Comparison of ENCODE assay signal across 21 cellular contexts in the genomic region with DNA sequence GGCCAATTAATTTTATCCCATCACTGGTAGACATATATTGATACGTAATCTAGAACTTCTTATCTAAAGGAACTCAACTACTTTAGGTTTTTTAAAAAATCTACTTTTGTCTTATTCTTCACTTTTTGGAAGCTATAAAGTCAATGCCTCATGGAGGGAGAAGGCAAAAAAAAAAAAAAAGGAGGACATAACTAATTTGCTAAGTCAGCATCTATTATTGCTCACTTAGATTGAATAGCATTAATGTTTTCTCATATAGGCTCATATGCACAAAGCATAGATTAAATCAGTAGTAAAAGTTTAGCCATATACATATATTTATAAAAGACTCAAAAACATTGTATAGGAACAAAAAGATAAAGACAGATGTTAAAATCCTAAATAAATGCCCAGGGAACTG.
DNase-seq lines count a peak whose midpoint lies in the region; ATAC-seq, FAIRE-seq and TF ChIP-seq lines count a peak whose summit lies in the region.
"Had no signal": no experiment of that assay in that cellular context is flagged by ENCODE, and none has a peak within 500 bp of the region (broad histone marks: within the 10 kb centered on the region; RNA-seq: fewer than 3 reads in every experiment).

No MANE protein-coding gene starts in this region.

- TF ChIP-seq EP300 in HepG2 (IDR thresholded peaks at IDR 0.05; ENCODE audit: low read depth in 2 of 2, low read length in 2 of 2), result no peak
- TF ChIP-seq EP300 in HepG2 (CRISPR knock-in tag; IDR thresholded peaks at IDR 0.05; ENCODE audit: borderline replicate concordance), result no peak
- TF ChIP-seq EP300 in K562 (IDR thresholded peaks at IDR 0.05; ENCODE audit: low read length), result no peak

- H3K4me2 ChIP-seq in HepG2 (ENCODE audit: low read depth, low read length) (no peak overlapping the region), K562 (ENCODE audit: insufficient read depth, low read length) (no peak overlapping the region), mesenchymal stem cell (ENCODE audit: low read length, poor library complexity, severe bottlenecking) (no peak overlapping the region), Karpas-422 (ENCODE audit: low read depth, low read length, poor library complexity, severe bottlenecking) (no peak overlapping the region)
- H3K4me2 ChIP-seq: BLaER1 had no signal

- POLR2A ChIA-PET in HepG2 (lab: Yijun Ruan, JAX) (no interaction called here), K562 (lab: Yijun Ruan, JAX) (no interaction called here)
- POLR2A ChIA-PET in CD4-positive, alpha-beta memory T cell (lab: Charles Lee; ENCODE audit: partially characterized antibody), result no interaction called here

- H3K9ac ChIP-seq in HepG2 (ENCODE audit: insufficient read depth, low read depth, low read length) (no peak overlapping the region), K562 (ENCODE audit: insufficient read depth in 1 of 2, low read depth in 2 of 2, low read length in 2 of 2) (no peak overlapping the region), mesenchymal stem cell (ENCODE audit: low read length) (no peak overlapping the region), Karpas-422 (ENCODE audit: low read length) (no peak overlapping the region)
- H3K9ac ChIP-seq: BLaER1 had no signal

- no TSS peak for BruUV-seq in HepG2 (replicated peaks; lab: Mats Ljungman, UMichigan)
- BruUV-seq in K562 (replicated peaks; lab: Mats Ljungman, UMichigan), result no TSS peak

- no peak overlapping the region for H3K27ac Mint-ChIP-seq in CD4-positive, alpha-beta memory T cell
- H3K27ac Mint-ChIP-seq: CD14-positive monocyte; CD4-positive, CD25-positive, alpha-beta regulatory T cell; CD8-positive, alpha-beta T cell had no signal

- H3K23ac ChIP-seq in mesenchymal stem cell (ENCODE audit: low read length in 2 of 2), result no peak overlapping the region

- TF ChIP-seq POLR2A in HepG2 (IDR thresholded peaks at IDR 0.05; ENCODE audit: insufficient read depth in 1 of 2, low read depth in 2 of 2, low read length in 2 of 2) (no peak), right lobe of liver (IDR thresholded peaks at IDR 0.05) (no peak), K562 (conservative IDR thresholded peaks at IDR 0.05) (no peak)

- TF ChIP-seq RAD21 in HepG2 (CRISPR knock-in tag; IDR thresholded peaks at IDR 0.05) (no peak), K562 (CRISPR knock-in tag; conservative IDR thresholded peaks at IDR 0.05 in 1 of 2, IDR thresholded peaks at IDR 0.05 in 1 of 2) (no peak)

- intact Hi-C loops in HepG2 (cut with micrococcal nuclease; ENCODE audit: unreplicated experiment), result no loop called here
- intact Hi-C loops in right lobe of liver (cut with DNase I), result no loop called here
- intact Hi-C loops in K562 (cut with micrococcal nuclease), result no loop called here
- intact Hi-C loops in CD4-positive, alpha-beta memory T cell (cut with micrococcal nuclease), result no loop called here

- H2BK120ac ChIP-seq in mesenchymal stem cell (ENCODE audit: low read depth, low read length), result no peak overlapping the region

- no peak overlapping the region for H4K8ac ChIP-seq in mesenchymal stem cell (ENCODE audit: low read length)

- H3K27me3 ChIP-seq in HepG2 (ENCODE audit: control insufficient read depth in 1 of 2, insufficient read depth in 2 of 2, low read length in 2 of 2), result no peaks in the 10 kb centered on the region
- no peaks in the 10 kb centered on the region for H3K27me3 ChIP-seq in right lobe of liver
- H3K27me3 ChIP-seq in K562 (ENCODE audit: control insufficient read depth in 2 of 2, insufficient read depth in 2 of 2, low read length in 2 of 2), result no peaks in the 10 kb centered on the region
- H3K27me3 ChIP-seq in mesenchymal stem cell (ENCODE audit: control insufficient read depth in 1 of 2, insufficient read depth in 1 of 2, low read length in 2 of 2), result no peaks in the 10 kb centered on the region
- no peaks in the 10 kb centered on the region for H3K27me3 ChIP-seq in CD4-positive, alpha-beta memory T cell (ENCODE audit: insufficient read depth, low read length)
- no peaks in the 10 kb centered on the region for H3K27me3 ChIP-seq in Karpas-422 (ENCODE audit: low read length)
- H3K27me3 ChIP-seq: BE2C, BLaER1 had no signal

- H4K91ac ChIP-seq in mesenchymal stem cell (ENCODE audit: low read length), result no peak overlapping the region

- H3K36me3 ChIP-seq in HepG2 (replicated peaks in 1 of 2; ENCODE audit: control insufficient read depth in 1 of 2, insufficient read depth in 2 of 2, low read length in 2 of 2), result no peaks in the 10 kb centered on the region
- H3K36me3 ChIP-seq in right lobe of liver, result no peaks in the 10 kb centered on the region
- no peaks in the 10 kb centered on the region for H3K36me3 ChIP-seq in K562 (ENCODE audit: control insufficient read depth, insufficient read depth, low read length)
- no peaks in the 10 kb centered on the region for H3K36me3 ChIP-seq in mesenchymal stem cell (ENCODE audit: control insufficient read depth in 1 of 2, insufficient read depth in 2 of 2, low read depth in 1 of 2, low read length in 2 of 2)
- no peaks in the 10 kb centered on the region for H3K36me3 ChIP-seq in CD4-positive, alpha-beta memory T cell (ENCODE audit: insufficient read depth, low read length)
- no peaks in the 10 kb centered on the region for H3K36me3 ChIP-seq in Karpas-422 (ENCODE audit: insufficient read depth, low read length)
- H3K36me3 ChIP-seq: BE2C, BLaER1 had no signal

- H4K20me1 ChIP-seq in HepG2 (ENCODE audit: insufficient read depth, low read length) (no peaks in the 10 kb centered on the region), K562 (replicated peaks; ENCODE audit: control insufficient read depth, insufficient read depth, low read length) (no peaks in the 10 kb centered on the region), Karpas-422 (ENCODE audit: insufficient read depth, low read depth, low read length) (no peaks in the 10 kb centered on the region)
- H4K20me1 ChIP-seq: BLaER1 had no signal

- H3K36me3 Mint-ChIP-seq in CD4-positive, alpha-beta memory T cell, result no peaks in the 10 kb centered on the region
- H3K36me3 Mint-ChIP-seq: CD14-positive monocyte; CD4-positive, CD25-positive, alpha-beta regulatory T cell; CD8-positive, alpha-beta T cell had no signal

- H3K9me3 ChIP-seq in HepG2 (ENCODE audit: low read length) (no peaks in the 10 kb centered on the region), right lobe of liver (no peaks in the 10 kb centered on the region), K562 (replicated peaks; ENCODE audit: control insufficient read depth, insufficient read depth, low read depth, low read length) (0 out of 2 replicates have a peak, but pooled peaks cover 3% of the 10 kb centered on the region), mesenchymal stem cell (ENCODE audit: control insufficient read depth, low read length) (no peaks in the 10 kb centered on the region), Karpas-422 (ENCODE audit: low read length) (no peaks in the 10 kb centered on the region)
- H3K9me3 ChIP-seq in CD4-positive, alpha-beta memory T cell (ENCODE audit: control insufficient read depth in 1 of 2, low read length in 2 of 2), result no peaks in the 10 kb centered on the region
- H3K9me3 ChIP-seq: BE2C, BLaER1, Caco-2 had no signal

- H2AK5ac ChIP-seq in mesenchymal stem cell (ENCODE audit: low read length, severe bottlenecking), result no peak overlapping the region

- no peak for ATAC-seq in HepG2
- ATAC-seq in right lobe of liver, result no peak
- ATAC-seq in K562, result no peak
- ATAC-seq: CD8-positive, alpha-beta T cell had no signal

- no peak overlapping the region for H3K18ac ChIP-seq in mesenchymal stem cell (ENCODE audit: low read depth in 1 of 2, low read length in 2 of 2)

- H2AFZ ChIP-seq in HepG2 (ENCODE audit: low read length) (no peak overlapping the region), K562 (ENCODE audit: low read depth, low read length) (no peak overlapping the region), mesenchymal stem cell (ENCODE audit: low read depth, low read length) (no peak overlapping the region), Karpas-422 (ENCODE audit: low read length) (no peak overlapping the region)

- H3K27me3 Mint-ChIP-seq in CD4-positive, alpha-beta memory T cell, result no peaks in the 10 kb centered on the region
- H3K27me3 Mint-ChIP-seq: CD4-positive, CD25-positive, alpha-beta regulatory T cell had no signal

- in situ Hi-C loops in HepG2 (cut with HindIII; ENCODE audit: extremely low pct_ligation_motif_present, low pct_unique_long_range_greater_than_20kb), result no loop called here
- in situ Hi-C loops in K562 (cut with MboI), result no loop called here

- H3K4me3 ChIP-seq in HepG2 (replicated peaks in 1 of 3; ENCODE audit: insufficient read depth in 1 of 3, low read depth in 2 of 3, low read length in 3 of 3) (no peak overlapping the region), right lobe of liver (no peak overlapping the region), K562 (no peak overlapping the region), mesenchymal stem cell (ENCODE audit: insufficient read depth in 1 of 2, low read depth in 1 of 2, low read length in 2 of 2) (no peak overlapping the region), Karpas-422 (ENCODE audit: low read length) (no peak overlapping the region)
- H3K4me3 ChIP-seq in CD4-positive, alpha-beta memory T cell (ENCODE audit: low read length in 2 of 2), result no peak overlapping the region
- H3K4me3 ChIP-seq: BLaER1 had no signal

- FAIRE-seq in HepG2 (lab: Jason Lieb, UNC) (no peak), K562 (lab: Jason Lieb, UNC) (no peak)
- FAIRE-seq: D721Med, GM12891, GM19239 had no signal

- DNase-seq in HepG2 (ENCODE audit: low spot score), result no peak
- no peak for DNase-seq in right lobe of liver
- no peak for DNase-seq in K562 (ENCODE audit: extremely low read depth in 1 of 4, low spot score in 3 of 4)
- DNase-seq in mesenchymal stem cell, result no peak
- no peak for DNase-seq in CD4-positive, alpha-beta memory T cell
- no peak for DNase-seq in Karpas-422
- DNase-seq: ACHN; BE2C; C1 segment of cervical spinal cord; Caco-2; Calu3; CD4-positive, CD25-positive, alpha-beta regulatory T cell; CD8-positive, alpha-beta T cell; DMS79 treated with DMSO at 0.1 percent for 48 hours; GF-D8 had no signal

- CTCF ChIA-PET in HepG2 (lab: Yijun Ruan, JAX; ENCODE audit: low intra/inter-chr PET ratio, low total read pairs) (no interaction called here), K562 (lab: Yijun Ruan, JAX; ENCODE audit: low intra/inter-chr PET ratio) (no interaction called here)
- CTCF ChIA-PET in CD4-positive, alpha-beta memory T cell (lab: Charles Lee; ENCODE audit: partially characterized antibody), result no interaction called here

- peaks cover 0 to 7% (median 1%) of the 10 kb centered on the region in 8 donors for H3K9me3 Mint-ChIP-seq in CD4-positive, alpha-beta memory T cell

- 47% methylated on average over 1 of the region's 1 CpG for WGBS in HepG2 (ENCODE audit: low lambda C conversion rate)
- 93% methylated on average over 1 of the region's 1 CpG for WGBS in right lobe of liver (ENCODE audit: insufficient coverage, low coverage, low lambda C conversion rate, missing lambda C conversion rate)
- 0% methylated on average over 1 of the region's 1 CpG for WGBS in K562 (ENCODE audit: insufficient coverage, low coverage, missing lambda C conversion rate)
- no CpG with 5 or more reads among the region's 1 CpG for WGBS in mesenchymal stem cell

- peak overlapping the region; percentile 8 for H2BK5ac ChIP-seq in mesenchymal stem cell (ENCODE audit: low read depth, low read length, poor library complexity, severe bottlenecking)

- H3K9me1 ChIP-seq in K562 (ENCODE audit: control insufficient read depth, insufficient read depth, low read length), result no peaks in the 10 kb centered on the region

- no peak for TF ChIP-seq CTCF in HepG2 (CRISPR knock-in tag; IDR thresholded peaks at IDR 0.05)
- no peak for TF ChIP-seq CTCF in right lobe of liver (IDR thresholded peaks at IDR 0.05)
- no peak for TF ChIP-seq CTCF in K562 (IDR thresholded peaks at IDR 0.05 in 2 of 3, conservative IDR thresholded peaks at IDR 0.05 in 1 of 3; ENCODE audit: insufficient read depth in 2 of 3, low read depth in 1 of 3, low read length in 3 of 3)

- 0 out of 2 replicates have a peak, but pooled peaks cover 3% of the 10 kb centered on the region for H3K9me2 ChIP-seq in Karpas-422 (replicated peaks; ENCODE audit: insufficient read depth, low read length)

- H3K4me1 Mint-ChIP-seq in CD4-positive, alpha-beta memory T cell, result no peaks in the 10 kb centered on the region
- H3K4me1 Mint-ChIP-seq: CD14-positive monocyte; CD4-positive, CD25-positive, alpha-beta regulatory T cell had no signal

- H3K4me3 Mint-ChIP-seq in CD4-positive, alpha-beta memory T cell, result no peak overlapping the region
- H3K4me3 Mint-ChIP-seq: CD14-positive monocyte; CD4-positive, CD25-positive, alpha-beta regulatory T cell; CD8-positive, alpha-beta T cell had no signal

- no peak overlapping the region for H3K14ac ChIP-seq in mesenchymal stem cell (ENCODE audit: low read length in 2 of 2)

- H3K79me2 ChIP-seq in HepG2 (ENCODE audit: insufficient read depth, low read length) (no peaks in the 10 kb centered on the region), K562 (ENCODE audit: control insufficient read depth, insufficient read depth, low read length) (no peaks in the 10 kb centered on the region), Karpas-422 (ENCODE audit: low read length) (no peaks in the 10 kb centered on the region)

- H3K4me1 ChIP-seq in HepG2 (ENCODE audit: insufficient read depth, low read length) (no peaks in the 10 kb centered on the region), right lobe of liver (no peaks in the 10 kb centered on the region), K562 (replicated peaks in 1 of 2; ENCODE audit: control insufficient read depth in 2 of 2, insufficient read depth in 2 of 2, low read length in 2 of 2) (no peaks in the 10 kb centered on the region), mesenchymal stem cell (ENCODE audit: control insufficient read depth, insufficient read depth, low read depth, low read length) (peaks cover 2% of the 10 kb centered on the region), Karpas-422 (ENCODE audit: low read length) (peaks cover 9% of the 10 kb centered on the region)
- no peaks in the 10 kb centered on the region for H3K4me1 ChIP-seq in CD4-positive, alpha-beta memory T cell (ENCODE audit: insufficient read depth, low read length)
- H3K4me1 ChIP-seq: BE2C, Caco-2 had no signal

- H3K4ac ChIP-seq in mesenchymal stem cell (ENCODE audit: low read depth in 1 of 2, low read length in 2 of 2), result no peak overlapping the region

- no peak overlapping the region for H2BK12ac ChIP-seq in mesenchymal stem cell (ENCODE audit: low read length in 2 of 2)

- H3K79me1 ChIP-seq in mesenchymal stem cell (replicated peaks; ENCODE audit: low read length, poor library complexity, severe bottlenecking), result no peaks in the 10 kb centered on the region

- H2BK15ac ChIP-seq in mesenchymal stem cell (ENCODE audit: low read depth, poor library complexity, severe bottlenecking), result no peak overlapping the region

- H3K27ac ChIP-seq in HepG2 (ENCODE audit: extremely low read length, insufficient read depth, low read length) (no peak overlapping the region), right lobe of liver (no peak overlapping the region), K562 (ENCODE audit: extremely low read depth, low read depth, low read length) (no peak overlapping the region), mesenchymal stem cell (ENCODE audit: low read length, poor library complexity, severe bottlenecking) (no peak overlapping the region), Karpas-422 (ENCODE audit: low read length) (no peak overlapping the region)
- H3K27ac ChIP-seq in CD4-positive, alpha-beta memory T cell (ENCODE audit: low read depth, low read length), result no peak overlapping the region
- H3K27ac ChIP-seq: 22Rv1, BLaER1 had no signal

Comparison
In these comparisons a context has a peak if more than half of its experiments do, and no peak if none do; other contexts are left out.
1. Of the 241 proteins assayed by ChIP-seq in both HepG2 and K562: peak only in HepG2: none; only in K562: MAFG; in both: MAFF and MAFK; in neither: 238.